Comparison of ENCODE assay signal across 1 cellular context in the genomic region with DNA sequence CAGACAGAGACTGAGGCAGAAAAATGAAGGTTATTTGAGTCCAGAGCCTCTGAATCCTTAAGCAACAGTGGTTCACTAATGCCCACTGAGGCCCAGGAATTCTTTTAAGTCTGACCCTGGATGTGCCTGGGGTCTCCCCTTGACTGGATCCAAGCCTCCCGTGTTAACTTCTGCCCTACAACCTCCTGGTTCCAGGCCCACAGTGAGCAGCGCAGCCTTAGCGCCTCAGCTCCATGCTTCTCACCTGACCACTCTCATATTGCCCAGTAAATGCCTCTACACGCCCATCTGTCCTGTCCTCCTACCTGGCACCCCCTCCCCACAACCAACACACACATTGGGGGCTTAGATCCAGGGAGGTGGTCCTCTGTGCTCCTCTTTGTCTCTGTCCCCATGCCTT.
TF ChIP-seq lines count a peak whose summit lies in the region.

No MANE protein-coding gene starts in this region.

TF ChIP-seq in K562, 482 proteins besides CTCF, POLR2A, EP300 and RAD21:
- TF ChIP-seq MXI1 (IDR thresholded peaks at IDR 0.05; ENCODE audit: low read depth, low read length) (no peak), ATF7 (IDR thresholded peaks at IDR 0.05) (no peak)
- TF ChIP-seq, protein P1, sequence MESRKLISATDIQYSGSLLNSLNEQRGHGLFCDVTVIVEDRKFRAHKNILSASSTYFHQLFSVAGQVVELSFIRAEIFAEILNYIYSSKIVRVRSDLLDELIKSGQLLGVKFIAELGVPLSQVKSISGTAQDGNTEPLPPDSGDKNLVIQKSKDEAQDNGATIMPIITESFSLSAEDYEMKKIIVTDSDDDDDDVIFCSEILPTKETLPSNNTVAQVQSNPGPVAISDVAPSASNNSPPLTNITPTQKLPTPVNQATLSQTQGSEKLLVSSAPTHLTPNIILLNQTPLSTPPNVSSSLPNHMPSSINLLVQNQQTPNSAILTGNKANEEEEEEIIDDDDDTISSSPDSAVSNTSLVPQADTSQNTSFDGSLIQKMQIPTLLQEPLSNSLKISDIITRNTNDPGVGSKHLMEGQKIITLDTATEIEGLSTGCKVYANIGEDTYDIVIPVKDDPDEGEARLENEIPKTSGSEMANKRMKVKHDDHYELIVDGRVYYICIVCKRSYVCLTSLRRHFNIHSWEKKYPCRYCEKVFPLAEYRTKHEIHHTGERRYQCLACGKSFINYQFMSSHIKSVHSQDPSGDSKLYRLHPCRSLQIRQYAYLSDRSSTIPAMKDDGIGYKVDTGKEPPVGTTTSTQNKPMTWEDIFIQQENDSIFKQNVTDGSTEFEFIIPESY (CRISPR knock-in tag; IDR thresholded peaks at IDR 0.05) = 0 out of 2 replicates have a peak, but pooled peaks have one; percentile 36
TF ChIP-seq in K562: peak in this region for 1.
